In genomic region chr15:37107071-37107753, GRCh38 we compare ENCODE assay signal across 1 cellular context.
TF ChIP-seq lines count a peak whose summit lies in the region.

No MANE protein-coding gene starts in this region.

TF ChIP-seq in SK-N-SH, 30 proteins besides CTCF, POLR2A, EP300 and RAD21 (continued from another document):
- TF ChIP-seq, protein P1, sequence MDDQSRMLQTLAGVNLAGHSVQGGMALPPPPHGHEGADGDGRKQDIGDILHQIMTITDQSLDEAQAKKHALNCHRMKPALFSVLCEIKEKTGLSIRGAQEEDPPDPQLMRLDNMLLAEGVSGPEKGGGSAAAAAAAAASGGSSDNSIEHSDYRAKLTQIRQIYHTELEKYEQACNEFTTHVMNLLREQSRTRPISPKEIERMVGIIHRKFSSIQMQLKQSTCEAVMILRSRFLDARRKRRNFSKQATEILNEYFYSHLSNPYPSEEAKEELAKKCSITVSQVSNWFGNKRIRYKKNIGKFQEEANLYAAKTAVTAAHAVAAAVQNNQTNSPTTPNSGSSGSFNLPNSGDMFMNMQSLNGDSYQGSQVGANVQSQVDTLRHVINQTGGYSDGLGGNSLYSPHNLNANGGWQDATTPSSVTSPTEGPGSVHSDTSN (IDR thresholded peaks at IDR 0.05) = no peak
